21 cellular contexts compared by ENCODE assay signal in the genomic region with DNA sequence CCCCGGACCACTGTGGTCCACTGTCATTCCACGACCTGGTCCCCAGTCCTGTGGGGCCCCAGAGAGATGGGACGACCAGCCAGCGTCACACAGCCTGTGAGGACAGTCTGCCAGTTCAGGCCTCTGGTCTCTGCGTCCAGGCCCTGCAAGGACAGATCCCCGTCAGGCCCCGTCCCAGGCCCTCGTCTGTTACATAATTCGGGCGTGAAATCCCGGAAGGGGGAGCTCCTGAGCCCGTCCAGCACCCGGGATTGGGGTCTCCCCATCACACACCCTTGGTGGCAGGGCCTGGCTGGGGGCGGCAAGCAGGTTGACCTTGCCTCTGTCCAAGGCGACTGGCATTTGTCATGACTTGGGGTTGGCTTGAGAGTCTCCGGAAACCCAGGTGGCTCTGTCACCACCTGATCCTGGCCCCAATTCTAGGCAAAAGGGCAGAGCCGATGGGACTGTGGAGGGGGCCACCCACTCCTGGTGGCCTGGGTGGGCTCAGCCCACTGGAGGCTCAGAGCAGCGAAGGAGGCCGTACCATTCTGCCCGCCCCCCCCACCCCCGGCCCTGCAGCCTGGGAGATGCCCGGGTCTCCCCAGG.
DNase-seq lines count a peak whose midpoint lies in the region; ATAC-seq and TF ChIP-seq lines count a peak whose summit lies in the region.
"Had no signal": no experiment of that assay in that cellular context is flagged by ENCODE, and none has a peak within 500 bp of the region (broad histone marks: within the 10 kb centered on the region; RNA-seq: fewer than 3 reads in every experiment).

No MANE protein-coding gene starts in this region.

- CTCF ChIA-PET in WTC11 (lab: Charles Lee) = interaction anchor here (0.5 to 5.0 kb wide), 26 partner anchors 9 to 521 kb away, joined by 3 to 34 read pairs (median 4); partner anchors contain the start of genes NTSR1 and RBBP8NL

- ATAC-seq in WTC11 (peak; percentile 25), right cardiac atrium (peak; percentile 17 to 18), GM18858 (IDR thresholded peaks at IDR 0.05; ENCODE audit: unreplicated experiment) (no peak)

- no peak overlapping the region for H3K4me3 Mint-ChIP-seq in WTC11
- H3K4me3 Mint-ChIP-seq: activated CD4-positive, alpha-beta T cell treated with anti-CD3 and anti-CD28 coated beads for 36 hours; activated naive CD8-positive, alpha-beta T cell had no signal

- H3K9ac ChIP-seq in smooth muscle cell (ENCODE audit: low read depth) = no peak overlapping the region

- H3K9me3 ChIP-seq in right cardiac atrium (ENCODE audit: control insufficient read depth, low read length) = no peaks in the 10 kb centered on the region
- no peaks in the 10 kb centered on the region for H3K9me3 ChIP-seq in smooth muscle cell (replicated peaks; ENCODE audit: low read depth)
- H3K9me3 ChIP-seq: BE2C had no signal

- POLR2A ChIA-PET in WTC11 (lab: Charles Lee) = no interaction called here

- H4K20me1 ChIP-seq in smooth muscle cell (ENCODE audit: low read depth) = no peaks in the 10 kb centered on the region

- H3K79me2 ChIP-seq in smooth muscle cell (ENCODE audit: low read depth) = no peaks in the 10 kb centered on the region

- peak overlapping the region; percentile 86 for H3K27ac ChIP-seq in right cardiac atrium (ENCODE audit: low read length)
- no peak overlapping the region for H3K27ac ChIP-seq in smooth muscle cell (ENCODE audit: low read depth)

- intact Hi-C loops in right cardiac atrium (cut with DNase I) = no loop called here

- WGBS in right cardiac atrium = 46% methylated on average over 22 of the region's 22 CpGs
- WGBS in smooth muscle cell (ENCODE audit: low lambda C conversion rate) = 78% methylated on average over 22 of the region's 22 CpGs

- peak overlapping the region; percentile 91 for H3K4me2 ChIP-seq in smooth muscle cell

- H3K27me3 Mint-ChIP-seq in WTC11 (ENCODE audit: low read depth) = peaks cover 20% of the 10 kb centered on the region

- 0 out of 2 replicates have a peak, but pooled peaks have one; percentile 8 for TF ChIP-seq CTCF in GM12874 (IDR thresholded peaks at IDR 0.05; ENCODE audit: insufficient read depth, low read depth, low read length)
- TF ChIP-seq CTCF in WTC11 (IDR thresholded peaks at IDR 0.05) = no peak
- no peak for TF ChIP-seq CTCF in smooth muscle cell (IDR thresholded peaks at IDR 0.05; ENCODE audit: borderline replicate concordance, insufficient read depth, poor library complexity, severe bottlenecking)

- H3K36me3 ChIP-seq in smooth muscle cell (ENCODE audit: low read depth) = no peaks in the 10 kb centered on the region
- H3K36me3 ChIP-seq: BE2C had no signal

- H3K4me1 ChIP-seq in right cardiac atrium (ENCODE audit: control insufficient read depth, insufficient read depth, low read length) = no peaks in the 10 kb centered on the region
- H3K4me1 ChIP-seq in smooth muscle cell (ENCODE audit: low read depth) = no peaks in the 10 kb centered on the region
- H3K4me1 ChIP-seq: BE2C had no signal

- H3K36me3 Mint-ChIP-seq in WTC11 = no peaks in the 10 kb centered on the region
- H3K36me3 Mint-ChIP-seq: activated naive CD8-positive, alpha-beta T cell had no signal

- H3F3A ChIP-seq in smooth muscle cell (ENCODE audit: low read depth) = no peaks in the 10 kb centered on the region

- peak overlapping the region; percentile 53; the same call in 1 of the 2 replicates for H3K27ac Mint-ChIP-seq in WTC11
- H3K27ac Mint-ChIP-seq: activated CD4-positive, alpha-beta T cell treated with anti-CD3 and anti-CD28 coated beads for 36 hours; activated naive CD8-positive, alpha-beta T cell; endodermal cell had no signal

- DNase-seq in WTC11 (ENCODE audit: low spot score) (peak; percentile 53), right cardiac atrium (no peak), smooth muscle cell (lab: John Stamatoyannopoulos, UW; ENCODE audit: unreplicated experiment) (no peak), 8988T (no peak), GDM1 (lab: John Stamatoyannopoulos, UW) (no peak), NK-92 (lab: John Stamatoyannopoulos, UW; ENCODE audit: unreplicated experiment) (no peak)
- DNase-seq: activated CD4-positive, alpha-beta T cell treated with anti-CD3 and anti-CD28 coated beads for 36 hours; activated T-cell treated with anti-CD3 and anti-CD28 coated beads for 4 hours; BE2C; DMS153; foreskin fibroblast; kidney; MV-4-11; NCI-H82; SHP77 treated with DMSO at 0.1 percent for 48 hours; stimulated activated CD4-positive, alpha-beta T cell treated with anti-CD3 and anti-CD28 coated beads, Interleukin-1b, Interleukin-23, amount 100 ng/mL, for 48 hours; T-helper 9 cell had no signal

- H3K4me1 Mint-ChIP-seq in WTC11 = peaks cover 9% of the 10 kb centered on the region; the same call in 1 of the 2 replicates

- H2AFZ ChIP-seq in smooth muscle cell (ENCODE audit: low read depth) = no peak overlapping the region

- H3K27me3 ChIP-seq in right cardiac atrium (ENCODE audit: control insufficient read depth, insufficient read depth) (no peaks in the 10 kb centered on the region), smooth muscle cell (ENCODE audit: low read depth) (no peaks in the 10 kb centered on the region)

- H3K4me3 ChIP-seq in right cardiac atrium (ENCODE audit: low read length) (no peak overlapping the region), smooth muscle cell (no peak overlapping the region)

- no peaks in the 10 kb centered on the region; the same call in 1 of the 2 replicates for H3K9me3 Mint-ChIP-seq in WTC11

TF ChIP-seq in WTC11, 78 proteins besides CTCF, POLR2A, EP300 and RAD21 (continues in another document):
- no peak for TF ChIP-seq E2F5 (CRISPR knock-in tag; IDR thresholded peaks at IDR 0.05)
- TF ChIP-seq FOXJ3 (CRISPR knock-in tag; IDR thresholded peaks at IDR 0.05; ENCODE audit: borderline replicate concordance) = no peak
- TF ChIP-seq, protein P1, sequence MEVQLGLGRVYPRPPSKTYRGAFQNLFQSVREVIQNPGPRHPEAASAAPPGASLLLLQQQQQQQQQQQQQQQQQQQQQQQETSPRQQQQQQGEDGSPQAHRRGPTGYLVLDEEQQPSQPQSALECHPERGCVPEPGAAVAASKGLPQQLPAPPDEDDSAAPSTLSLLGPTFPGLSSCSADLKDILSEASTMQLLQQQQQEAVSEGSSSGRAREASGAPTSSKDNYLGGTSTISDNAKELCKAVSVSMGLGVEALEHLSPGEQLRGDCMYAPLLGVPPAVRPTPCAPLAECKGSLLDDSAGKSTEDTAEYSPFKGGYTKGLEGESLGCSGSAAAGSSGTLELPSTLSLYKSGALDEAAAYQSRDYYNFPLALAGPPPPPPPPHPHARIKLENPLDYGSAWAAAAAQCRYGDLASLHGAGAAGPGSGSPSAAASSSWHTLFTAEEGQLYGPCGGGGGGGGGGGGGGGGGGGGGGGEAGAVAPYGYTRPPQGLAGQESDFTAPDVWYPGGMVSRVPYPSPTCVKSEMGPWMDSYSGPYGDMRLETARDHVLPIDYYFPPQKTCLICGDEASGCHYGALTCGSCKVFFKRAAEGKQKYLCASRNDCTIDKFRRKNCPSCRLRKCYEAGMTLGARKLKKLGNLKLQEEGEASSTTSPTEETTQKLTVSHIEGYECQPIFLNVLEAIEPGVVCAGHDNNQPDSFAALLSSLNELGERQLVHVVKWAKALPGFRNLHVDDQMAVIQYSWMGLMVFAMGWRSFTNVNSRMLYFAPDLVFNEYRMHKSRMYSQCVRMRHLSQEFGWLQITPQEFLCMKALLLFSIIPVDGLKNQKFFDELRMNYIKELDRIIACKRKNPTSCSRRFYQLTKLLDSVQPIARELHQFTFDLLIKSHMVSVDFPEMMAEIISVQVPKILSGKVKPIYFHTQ (CRISPR knock-in tag; IDR thresholded peaks at IDR 0.05) = no peak
- TF ChIP-seq GRHL2 (CRISPR knock-in tag; IDR thresholded peaks at IDR 0.05; ENCODE audit: insufficient replicate concordance, severe bottlenecking) = no peak
- no peak for TF ChIP-seq NR3C1 (CRISPR knock-in tag; conservative IDR thresholded peaks at IDR 0.05; ENCODE audit: low read depth)
- TF ChIP-seq GABPB1 (CRISPR knock-in tag; IDR thresholded peaks at IDR 0.05) = no peak
- TF ChIP-seq MYBL2 (CRISPR knock-in tag; IDR thresholded peaks at IDR 0.05) = no peak
- TF ChIP-seq, protein P2, sequence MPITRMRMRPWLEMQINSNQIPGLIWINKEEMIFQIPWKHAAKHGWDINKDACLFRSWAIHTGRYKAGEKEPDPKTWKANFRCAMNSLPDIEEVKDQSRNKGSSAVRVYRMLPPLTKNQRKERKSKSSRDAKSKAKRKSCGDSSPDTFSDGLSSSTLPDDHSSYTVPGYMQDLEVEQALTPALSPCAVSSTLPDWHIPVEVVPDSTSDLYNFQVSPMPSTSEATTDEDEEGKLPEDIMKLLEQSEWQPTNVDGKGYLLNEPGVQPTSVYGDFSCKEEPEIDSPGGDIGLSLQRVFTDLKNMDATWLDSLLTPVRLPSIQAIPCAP (CRISPR knock-in tag; IDR thresholded peaks at IDR 0.05) = no peak
- TF ChIP-seq ZNF396 (CRISPR knock-in tag; IDR thresholded peaks at IDR 0.05; ENCODE audit: borderline replicate concordance) = no peak
- TF ChIP-seq ATF2 (CRISPR knock-in tag; IDR thresholded peaks at IDR 0.05; ENCODE audit: borderline replicate concordance, low read depth) = no peak
- no peak for TF ChIP-seq EMX1 (CRISPR knock-in tag; IDR thresholded peaks at IDR 0.05)
- TF ChIP-seq ATF3 (CRISPR knock-in tag; conservative IDR thresholded peaks at IDR 0.05) = no peak
